1 cellular context compared by ENCODE assay signal in genomic region chr17:59707182-59707970, GRCh38.
TF ChIP-seq lines count a peak whose summit lies in the region.

Gene PTRH2, minus strand, starts transcription at chr17:59707430. Its CDS starts 9,452 bp downstream, at chr17:59697978.
Gene VMP1, plus strand, starts transcription at chr17:59707654. Its CDS starts 23,793 bp downstream, at chr17:59731447.

TF ChIP-seq in HEK293, 187 proteins besides CTCF, POLR2A, EP300 and RAD21 (continued from another document and continues in another):
- no peak for TF ChIP-seq BCL6B (tag by site-specific recombination; IDR thresholded peaks at IDR 0.05)
- TF ChIP-seq KLF8 (tag by site-specific recombination; IDR thresholded peaks at IDR 0.05): peak; percentile 66
- TF ChIP-seq ZNF324 (tag by site-specific recombination; IDR thresholded peaks at IDR 0.05): no peak
- peak; percentile 40; the same call in 1 of the 2 replicates for TF ChIP-seq KLF7 (tag by site-specific recombination; IDR thresholded peaks at IDR 0.05; ENCODE audit: borderline replicate concordance)
- TF ChIP-seq, protein P1, sequence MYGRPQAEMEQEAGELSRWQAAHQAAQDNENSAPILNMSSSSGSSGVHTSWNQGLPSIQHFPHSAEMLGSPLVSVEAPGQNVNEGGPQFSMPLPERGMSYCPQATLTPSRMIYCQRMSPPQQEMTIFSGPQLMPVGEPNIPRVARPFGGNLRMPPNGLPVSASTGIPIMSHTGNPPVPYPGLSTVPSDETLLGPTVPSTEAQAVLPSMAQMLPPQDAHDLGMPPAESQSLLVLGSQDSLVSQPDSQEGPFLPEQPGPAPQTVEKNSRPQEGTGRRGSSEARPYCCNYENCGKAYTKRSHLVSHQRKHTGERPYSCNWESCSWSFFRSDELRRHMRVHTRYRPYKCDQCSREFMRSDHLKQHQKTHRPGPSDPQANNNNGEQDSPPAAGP (tag by site-specific recombination; IDR thresholded peaks at IDR 0.05): 0 out of 2 replicates have a peak, but pooled peaks have one; percentile 12
- no peak for TF ChIP-seq ZIC2 (tag by site-specific recombination; IDR thresholded peaks at IDR 0.05)
- TF ChIP-seq, protein P2, sequence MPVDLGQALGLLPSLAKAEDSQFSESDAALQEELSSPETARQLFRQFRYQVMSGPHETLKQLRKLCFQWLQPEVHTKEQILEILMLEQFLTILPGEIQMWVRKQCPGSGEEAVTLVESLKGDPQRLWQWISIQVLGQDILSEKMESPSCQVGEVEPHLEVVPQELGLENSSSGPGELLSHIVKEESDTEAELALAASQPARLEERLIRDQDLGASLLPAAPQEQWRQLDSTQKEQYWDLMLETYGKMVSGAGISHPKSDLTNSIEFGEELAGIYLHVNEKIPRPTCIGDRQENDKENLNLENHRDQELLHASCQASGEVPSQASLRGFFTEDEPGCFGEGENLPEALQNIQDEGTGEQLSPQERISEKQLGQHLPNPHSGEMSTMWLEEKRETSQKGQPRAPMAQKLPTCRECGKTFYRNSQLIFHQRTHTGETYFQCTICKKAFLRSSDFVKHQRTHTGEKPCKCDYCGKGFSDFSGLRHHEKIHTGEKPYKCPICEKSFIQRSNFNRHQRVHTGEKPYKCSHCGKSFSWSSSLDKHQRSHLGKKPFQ (tag by site-specific recombination; IDR thresholded peaks at IDR 0.05): no peak
- TF ChIP-seq ZNF48 (tag by site-specific recombination; IDR thresholded peaks at IDR 0.05): no peak
- TF ChIP-seq, protein P3, sequence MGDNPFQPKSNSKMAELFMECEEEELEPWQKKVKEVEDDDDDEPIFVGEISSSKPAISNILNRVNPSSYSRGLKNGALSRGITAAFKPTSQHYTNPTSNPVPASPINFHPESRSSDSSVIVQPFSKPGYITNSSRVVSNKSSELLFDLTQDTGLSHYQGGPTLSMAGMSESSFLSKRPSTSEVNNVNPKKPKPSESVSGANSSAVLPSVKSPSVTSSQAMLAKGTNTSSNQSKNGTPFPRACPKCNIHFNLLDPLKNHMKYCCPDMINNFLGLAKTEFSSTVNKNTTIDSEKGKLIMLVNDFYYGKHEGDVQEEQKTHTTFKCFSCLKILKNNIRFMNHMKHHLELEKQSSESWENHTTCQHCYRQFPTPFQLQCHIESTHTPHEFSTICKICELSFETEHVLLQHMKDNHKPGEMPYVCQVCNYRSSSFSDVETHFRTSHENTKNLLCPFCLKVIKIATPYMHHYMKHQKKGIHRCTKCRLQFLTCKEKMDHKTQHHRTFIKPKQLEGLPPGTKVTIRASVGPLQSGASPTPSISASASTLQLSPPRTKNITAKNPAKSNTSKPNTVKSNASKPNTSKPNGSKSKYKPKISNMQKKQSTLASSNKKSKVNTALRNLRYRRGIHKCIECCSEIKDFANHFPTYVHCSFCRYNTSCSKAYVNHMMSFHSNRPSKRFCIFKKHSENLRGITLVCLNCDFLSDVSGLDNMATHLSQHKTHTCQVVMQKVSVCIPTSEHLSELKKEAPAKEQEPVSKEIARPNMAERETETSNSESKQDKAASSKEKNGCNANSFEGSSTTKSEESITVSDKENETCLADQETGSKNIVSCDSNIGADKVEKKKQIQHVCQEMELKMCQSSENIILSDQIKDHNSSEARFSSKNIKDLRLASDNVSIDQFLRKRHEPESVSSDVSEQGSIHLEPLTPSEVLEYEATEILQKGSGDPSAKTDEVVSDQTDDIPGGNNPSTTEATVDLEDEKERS (tag by site-specific recombination; IDR thresholded peaks at IDR 0.05): no peak
- TF ChIP-seq ZNF132 (tag by site-specific recombination; IDR thresholded peaks at IDR 0.05; ENCODE audit: borderline replicate concordance): no peak
- TF ChIP-seq ZNF571 (tag by site-specific recombination; IDR thresholded peaks at IDR 0.05): no peak
- TF ChIP-seq ZNF302 (tag by site-specific recombination; IDR thresholded peaks at IDR 0.05; ENCODE audit: low read depth): no peak
- TF ChIP-seq ZNF341 (tag by site-specific recombination; IDR thresholded peaks at IDR 0.05; ENCODE audit: low read depth): peak; percentile 96
- 0 out of 2 replicates have a peak, but pooled peaks have one; percentile 6 for TF ChIP-seq ZBTB6 (tag by site-specific recombination; IDR thresholded peaks at IDR 0.05)
- peak; percentile 100 for TF ChIP-seq ZNF518A (tag by site-specific recombination; conservative IDR thresholded peaks at IDR 0.05; ENCODE audit: low read depth)
- TF ChIP-seq ZNF747 (tag by site-specific recombination; IDR thresholded peaks at IDR 0.05): no peak
- TF ChIP-seq, protein P4, sequence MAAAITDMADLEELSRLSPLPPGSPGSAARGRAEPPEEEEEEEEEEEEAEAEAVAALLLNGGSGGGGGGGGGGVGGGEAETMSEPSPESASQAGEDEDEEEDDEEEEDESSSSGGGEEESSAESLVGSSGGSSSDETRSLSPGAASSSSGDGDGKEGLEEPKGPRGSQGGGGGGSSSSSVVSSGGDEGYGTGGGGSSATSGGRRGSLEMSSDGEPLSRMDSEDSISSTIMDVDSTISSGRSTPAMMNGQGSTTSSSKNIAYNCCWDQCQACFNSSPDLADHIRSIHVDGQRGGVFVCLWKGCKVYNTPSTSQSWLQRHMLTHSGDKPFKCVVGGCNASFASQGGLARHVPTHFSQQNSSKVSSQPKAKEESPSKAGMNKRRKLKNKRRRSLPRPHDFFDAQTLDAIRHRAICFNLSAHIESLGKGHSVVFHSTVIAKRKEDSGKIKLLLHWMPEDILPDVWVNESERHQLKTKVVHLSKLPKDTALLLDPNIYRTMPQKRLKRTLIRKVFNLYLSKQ (tag by site-specific recombination; IDR thresholded peaks at IDR 0.05; ENCODE audit: borderline replicate concordance): no peak
- TF ChIP-seq ZNF426 (tag by site-specific recombination; IDR thresholded peaks at IDR 0.05): no peak
- no peak for TF ChIP-seq ZSCAN4 (tag by site-specific recombination; IDR thresholded peaks at IDR 0.05)
- no peak for TF ChIP-seq ZNF26 (tag by site-specific recombination; IDR thresholded peaks at IDR 0.05)
- TF ChIP-seq ZNF510 (tag by site-specific recombination; IDR thresholded peaks at IDR 0.05; ENCODE audit: insufficient replicate concordance): no peak
- TF ChIP-seq TCF7L2 (IDR thresholded peaks at IDR 0.05; ENCODE audit: borderline replicate concordance, low read depth, low read length): no peak
- peak; percentile 100 for TF ChIP-seq ZNF366 (tag by site-specific recombination; conservative IDR thresholded peaks at IDR 0.05)
- TF ChIP-seq, protein P5, sequence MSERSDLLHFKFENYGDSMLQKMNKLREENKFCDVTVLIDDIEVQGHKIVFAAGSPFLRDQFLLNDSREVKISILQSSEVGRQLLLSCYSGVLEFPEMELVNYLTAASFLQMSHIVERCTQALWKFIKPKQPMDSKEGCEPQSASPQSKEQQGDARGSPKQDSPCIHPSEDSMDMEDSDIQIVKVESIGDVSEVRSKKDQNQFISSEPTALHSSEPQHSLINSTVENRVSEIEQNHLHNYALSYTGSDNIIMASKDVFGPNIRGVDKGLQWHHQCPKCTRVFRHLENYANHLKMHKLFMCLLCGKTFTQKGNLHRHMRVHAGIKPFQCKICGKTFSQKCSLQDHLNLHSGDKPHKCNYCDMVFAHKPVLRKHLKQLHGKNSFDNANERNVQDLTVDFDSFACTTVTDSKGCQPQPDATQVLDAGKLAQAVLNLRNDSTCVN (tag by site-specific recombination; optimal IDR thresholded peaks at IDR 0.05): no peak
- no peak for TF ChIP-seq ZNF23 (tag by site-specific recombination; IDR thresholded peaks at IDR 0.05; ENCODE audit: borderline replicate concordance)
- no peak for TF ChIP-seq ZNF214 (tag by site-specific recombination; IDR thresholded peaks at IDR 0.05; ENCODE audit: borderline replicate concordance)
- 0 out of 2 replicates have a peak, but pooled peaks have one; percentile 35 for TF ChIP-seq GLI4 (tag by site-specific recombination; IDR thresholded peaks at IDR 0.05)
- no peak for TF ChIP-seq ZFP3 (tag by site-specific recombination; IDR thresholded peaks at IDR 0.05; ENCODE audit: low read depth)
- TF ChIP-seq, protein P6, sequence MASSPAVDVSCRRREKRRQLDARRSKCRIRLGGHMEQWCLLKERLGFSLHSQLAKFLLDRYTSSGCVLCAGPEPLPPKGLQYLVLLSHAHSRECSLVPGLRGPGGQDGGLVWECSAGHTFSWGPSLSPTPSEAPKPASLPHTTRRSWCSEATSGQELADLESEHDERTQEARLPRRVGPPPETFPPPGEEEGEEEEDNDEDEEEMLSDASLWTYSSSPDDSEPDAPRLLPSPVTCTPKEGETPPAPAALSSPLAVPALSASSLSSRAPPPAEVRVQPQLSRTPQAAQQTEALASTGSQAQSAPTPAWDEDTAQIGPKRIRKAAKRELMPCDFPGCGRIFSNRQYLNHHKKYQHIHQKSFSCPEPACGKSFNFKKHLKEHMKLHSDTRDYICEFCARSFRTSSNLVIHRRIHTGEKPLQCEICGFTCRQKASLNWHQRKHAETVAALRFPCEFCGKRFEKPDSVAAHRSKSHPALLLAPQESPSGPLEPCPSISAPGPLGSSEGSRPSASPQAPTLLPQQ (tag by site-specific recombination; IDR thresholded peaks at IDR 0.05): no peak
- 0 out of 2 replicates have a peak, but pooled peaks have one; percentile 36 for TF ChIP-seq PBX3 (CRISPR knock-in tag; IDR thresholded peaks at IDR 0.05)
- TF ChIP-seq HOXC10 (CRISPR knock-in tag; IDR thresholded peaks at IDR 0.05): no peak
